9 cellular contexts compared by ENCODE assay signal in genomic region chr12:53324779-53325538, GRCh38. TPM values are rescaled to one million over a fixed set of nuclear protein-coding genes. Genes with fewer than 3 reads are reported as not detected.
DNase-seq lines count a peak whose midpoint lies in the region; ATAC-seq and TF ChIP-seq lines count a peak whose summit lies in the region.
"Had no signal": no experiment of that assay in that cellular context is flagged by ENCODE, and none has a peak within 500 bp of the region (broad histone marks: within the 10 kb centered on the region; RNA-seq: fewer than 3 reads in every experiment).

No MANE protein-coding gene starts in this region.

- ATAC-seq in GM19023 (IDR thresholded peaks at IDR 0.05; ENCODE audit: unreplicated experiment) (peak; percentile 48), HG03196 (IDR thresholded peaks at IDR 0.05; ENCODE audit: unreplicated experiment) (peak; percentile 54)

- H3K27ac ChIP-seq in layer of hippocampus (ENCODE audit: low read depth, low read length) = peak overlapping the region; percentile 99

- no peaks in the 10 kb centered on the region for H3K27me3 ChIP-seq in layer of hippocampus (ENCODE audit: control insufficient read depth, insufficient read depth, low read length)

- peak; percentile 79 for TF ChIP-seq CTCF in AG09319 (IDR thresholded peaks at IDR 0.05; ENCODE audit: low read depth, low read length)

- DNase-seq in AG09319 (ENCODE audit: extremely low read depth, low read depth) (peak; percentile 87), NCI-H226 (peak; percentile 92), cerebellum (ENCODE audit: low spot score) (peak; percentile 86)
- DNase-seq in activated CD4-positive, CD25-positive, alpha-beta regulatory T cell treated with anti-CD3 and anti-CD28 coated beads, Interleukin-2, amount 50 U/mL, for 72 hours = peak; percentile 83
- peak; percentile 71 to 90 (median 76) for DNase-seq in stimulated activated CD4-positive, alpha-beta T cell treated with anti-CD3 and anti-CD28 coated beads, Interleukin-1b, Interleukin-23, amount 100 ng/mL, for 24 hours (ENCODE audit: low read depth in 4 of 4, low spot score in 1 of 4)

RNA-seq across cellular contexts. Expression of gene AAAS, which starts 3.5 kb away (rescaled TPM):
- total RNA-seq in cerebellum = 34.9 TPM

RNA-seq across cellular contexts. Expression of gene SP7, which starts 11.2 kb away (rescaled TPM):
- total RNA-seq in cerebellum = not detected
- total RNA-seq: T-helper 2 cell treated with Interferon-gamma antibody and Interleukin-4, amounts not matched to agents 100 ng/mL and 5 ng/mL, for 36 hours had no signal

RNA-seq across cellular contexts. Expression of gene MYG1, which starts 25.5 kb away (rescaled TPM):
- total RNA-seq in cerebellum = 20.7 TPM

RNA-seq across cellular contexts. Expression of gene PFDN5, which starts 29.6 kb away (rescaled TPM):
- total RNA-seq in cerebellum = 236 TPM

RNA-seq across cellular contexts. Expression of gene SP1, which starts 55.0 kb away (rescaled TPM):
- total RNA-seq in cerebellum = 27.0 TPM

Comparison
In these comparisons a context has a peak if more than half of its experiments do, and no peak if none do; other contexts are left out.
1. Peak in every context shown above with its lines: DNase-seq, ATAC-seq and H3K27ac ChIP-seq.